ENCODE assay signal across 1 cellular context in the genomic region with DNA sequence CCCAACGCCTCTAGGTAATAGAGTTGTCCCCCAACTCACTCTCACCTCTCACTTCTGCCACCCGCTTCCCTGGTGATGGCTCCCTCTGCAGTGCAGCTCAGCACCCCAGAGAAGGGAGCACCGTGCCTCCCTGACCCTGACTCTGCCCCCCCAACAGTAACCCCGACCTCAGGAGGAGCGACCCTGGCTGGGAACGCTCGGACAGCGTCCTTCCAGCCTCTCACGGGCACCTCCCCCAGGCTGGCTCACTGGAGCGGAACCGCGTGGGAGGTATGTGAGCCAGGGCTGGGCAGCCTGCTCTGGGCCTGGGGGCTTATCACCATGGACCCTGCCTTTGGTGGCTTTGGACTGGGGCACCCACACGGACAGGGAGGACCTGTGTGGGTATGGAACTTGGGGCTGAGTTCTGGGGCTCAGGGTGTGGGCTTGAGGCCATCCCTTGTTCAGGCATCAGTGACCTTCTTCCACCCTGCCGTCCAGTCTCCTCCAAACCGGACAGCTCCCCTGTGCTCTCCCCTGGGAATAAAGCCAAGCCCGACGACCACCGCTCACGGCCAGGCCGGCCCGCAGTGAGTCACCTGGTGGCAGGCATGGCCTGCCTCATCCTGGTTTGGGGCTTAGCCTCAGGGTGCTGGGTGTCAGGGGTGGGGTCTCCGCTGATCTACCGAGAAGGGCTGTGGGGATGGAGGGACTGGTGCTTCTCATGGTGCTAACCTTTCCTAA.
A peak's percentile ranks its signal among the peaks of the same experiment; 100 is the strongest.
TF ChIP-seq lines count a peak whose summit lies in the region.

No MANE protein-coding gene starts in this region.

TF ChIP-seq in GM12878, 131 proteins besides CTCF, POLR2A, EP300 and RAD21:
- no peak for TF ChIP-seq SIX5 (IDR thresholded peaks at IDR 0.05; ENCODE audit: low read depth, low read length, severe bottlenecking)
- TF ChIP-seq PAX5 (IDR thresholded peaks at IDR 0.05; ENCODE audit: borderline replicate concordance, low read depth, low read length): peak; percentile 93
